ENCODE assay signal across 8 cellular contexts in the genomic region with DNA sequence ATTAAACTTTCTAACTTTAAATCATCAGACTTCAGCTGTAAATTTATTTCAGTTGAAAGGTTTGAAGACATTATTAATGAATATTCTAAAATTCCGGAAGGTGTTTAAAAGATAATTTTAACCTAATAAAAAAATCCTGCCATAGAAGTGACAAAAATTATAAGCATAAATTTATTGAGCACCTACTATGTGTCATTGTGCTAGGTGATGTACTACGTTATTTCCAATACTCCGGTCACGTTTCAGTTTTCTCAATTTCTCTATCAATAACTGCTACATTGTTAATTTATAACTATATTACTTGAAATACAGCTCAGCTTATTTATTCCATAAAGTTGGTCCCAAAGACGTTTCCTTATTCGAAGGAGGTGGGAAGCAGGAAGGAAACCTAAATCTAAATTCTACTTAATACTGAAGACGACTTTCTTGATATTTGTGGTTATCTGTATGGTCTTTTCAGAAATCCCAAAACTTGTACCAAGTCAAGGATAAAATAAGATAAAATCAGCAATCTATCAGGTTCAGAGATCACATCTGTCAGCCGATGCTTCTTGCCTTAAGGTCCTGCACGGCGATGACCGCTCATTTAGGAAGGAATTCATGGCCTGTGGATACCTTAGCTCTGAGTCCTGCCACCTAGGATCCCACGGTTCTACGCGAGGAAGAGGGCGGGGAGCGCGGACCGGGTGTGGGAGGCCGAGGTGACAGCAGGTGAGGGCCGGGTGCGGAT. TPM values are rescaled to one million over a fixed set of nuclear protein-coding genes. Genes with fewer than 3 reads are reported as not detected.
A peak's percentile ranks its signal among the peaks of the same experiment; 100 is the strongest.
DNase-seq lines count a peak whose midpoint lies in the region; ATAC-seq and TF ChIP-seq lines count a peak whose summit lies in the region.

No MANE protein-coding gene starts in this region.

- H3K27me3 ChIP-seq in heart left ventricle: no peaks in the 10 kb centered on the region

- peaks cover 14% of the 10 kb centered on the region for H3K36me3 Mint-ChIP-seq in activated naive CD8-positive, alpha-beta T cell treated with anti-CD3 and anti-CD28 coated beads for 36 hours

- peaks cover 0 to 34% (median 12%) of the 10 kb centered on the region in 12 donors for H3K4me1 ChIP-seq in heart left ventricle

- ATAC-seq in heart left ventricle: no peak
- no peak for ATAC-seq in left colon
- no peak for ATAC-seq in GM21786 (IDR thresholded peaks at IDR 0.05; ENCODE audit: unreplicated experiment)
- no peak for ATAC-seq in GM21737 (IDR thresholded peaks at IDR 0.05; ENCODE audit: unreplicated experiment)

- peak overlapping the region; percentile 99 for H3K4me3 Mint-ChIP-seq in activated naive CD8-positive, alpha-beta T cell treated with anti-CD3 and anti-CD28 coated beads for 36 hours

- no peak for TF ChIP-seq POLR2A in heart left ventricle (IDR thresholded peaks at IDR 0.05)

- no peaks in the 10 kb centered on the region for H3K9me3 ChIP-seq in heart left ventricle

- H3K27ac ChIP-seq in heart left ventricle: peak overlapping the region; percentile 91 to 99 (median 98)

- intact Hi-C loops in heart left ventricle (cut with DNase I): loop anchor here (1.0 to 10.0 kb wide), 18 partner anchors 147 to 563 kb away; a partner anchor contains a TSS
- intact Hi-C loops in cardiac septum (cut with DNase I): loop anchor here (2.0 to 5.0 kb wide), 5 partner anchors 161 to 533 kb away; a partner anchor contains a TSS
- intact Hi-C loops in left colon (cut with DNase I, micrococcal nuclease): loop anchor here in 1 of 2 donors (5.0 kb wide), 1 partner anchor 286 kb away; a partner anchor contains a TSS

- WGBS in heart left ventricle, 4 donors: 28 to 36% (median 31%) methylated on average over 21 of the region's 21 CpGs

- H3K4me3 ChIP-seq in heart left ventricle: peak overlapping the region; percentile 66 to 96 (median 90)

- no peaks in the 10 kb centered on the region for H3K27me3 Mint-ChIP-seq in activated naive CD8-positive, alpha-beta T cell treated with anti-CD3 and anti-CD28 coated beads for 36 hours

- peak overlapping the region; percentile 98 for H3K27ac Mint-ChIP-seq in activated naive CD8-positive, alpha-beta T cell treated with anti-CD3 and anti-CD28 coated beads for 36 hours

- no peak for TF ChIP-seq CTCF in heart left ventricle (IDR thresholded peaks at IDR 0.05)

- peaks cover 28% of the 10 kb centered on the region for H3K4me1 Mint-ChIP-seq in activated naive CD8-positive, alpha-beta T cell treated with anti-CD3 and anti-CD28 coated beads for 36 hours

- H3K36me3 ChIP-seq in heart left ventricle: no peaks in the 10 kb centered on the region

- DNase-seq in heart left ventricle (no peak), cardiac septum (ENCODE audit: low spot score) (no peak), left colon (peak; percentile 75 to 76), kidney glomerular epithelial cell (lab: John Stamatoyannopoulos, UW) (no peak)
- peak; percentile 79 for DNase-seq in activated naive CD8-positive, alpha-beta T cell treated with anti-CD3 and anti-CD28 coated beads for 36 hours
- DNase-seq in stimulated activated CD8-positive, alpha-beta memory T cell treated with anti-CD3 and anti-CD28 coated beads, Interleukin-15, amount 100 ng/mL, for 48 hours (ENCODE audit: low read depth in 2 of 2): peak; percentile 68 to 73

- H3K9me3 Mint-ChIP-seq in activated naive CD8-positive, alpha-beta T cell treated with anti-CD3 and anti-CD28 coated beads for 36 hours: no peaks in the 10 kb centered on the region

RNA-seq across cellular contexts. Expression of a gene that starts 1.2 kb away (rescaled TPM):
- total RNA-seq in heart left ventricle (100 to 1,000 TPM in 3 of 9 donors, 10 to 100 TPM in 6; 74.0 to 135 (median 95.9) TPM), cardiac septum (149 TPM), left colon (10 to 100 TPM in 1 of 2 donors, 1 to 10 TPM in 1; 8.5 to 24.9 TPM)
- polyA plus RNA-seq in heart left ventricle: 10 to 100 TPM; 15.4 to 19.4 TPM
- total RNA-seq in activated naive CD8-positive, alpha-beta T cell treated with anti-CD3 and anti-CD28 coated beads for 36 hours: 10 to 100 TPM; 23.5 to 27.8 TPM

Comparison
In these comparisons a context has a peak if more than half of its experiments do, and no peak if none do; other contexts are left out.
1. DNase-seq: peak in activated naive CD8-positive, alpha-beta T cell treated with anti-CD3 and anti-CD28 coated beads for 36 hours (single experiment), left colon (2 of 2) and stimulated activated CD8-positive, alpha-beta memory T cell treated with anti-CD3 and anti-CD28 coated beads, Interleukin-15, amount 100 ng/mL, for 48 hours (2 of 2); none in heart left ventricle (0 of 5), cardiac septum (single experiment) and kidney glomerular epithelial cell (single experiment).